ENCODE assay signal across 9 cellular contexts in the genomic region with DNA sequence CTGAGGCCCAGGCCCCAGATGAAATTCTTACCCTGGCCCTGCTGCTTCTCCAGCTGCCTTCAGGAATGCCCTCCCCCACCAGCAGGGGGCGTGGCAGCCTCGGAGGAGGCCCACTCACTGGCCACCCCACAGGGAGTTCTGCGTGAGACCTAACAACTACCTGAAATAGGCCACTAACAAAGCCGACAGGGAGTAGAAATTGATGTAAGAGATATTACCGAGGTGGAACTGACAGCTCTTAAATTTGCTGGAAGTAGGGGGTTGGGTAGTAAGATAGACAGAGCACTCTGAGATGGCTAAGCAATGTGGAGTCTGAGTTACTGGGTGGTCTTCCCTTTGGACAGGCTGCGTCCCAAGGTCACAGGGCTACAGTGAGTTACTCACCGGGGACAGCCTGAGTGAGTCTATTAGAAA.
DNase-seq lines count a peak whose midpoint lies in the region; ATAC-seq and TF ChIP-seq lines count a peak whose summit lies in the region.
"Had no signal": no experiment of that assay in that cellular context is flagged by ENCODE, and none has a peak within 500 bp of the region (broad histone marks: within the 10 kb centered on the region; RNA-seq: fewer than 3 reads in every experiment).

No MANE protein-coding gene starts in this region.

- no peaks in the 10 kb centered on the region for H3K36me3 Mint-ChIP-seq in WTC11

- no peak overlapping the region for H3K27ac ChIP-seq in fibroblast of lung (ENCODE audit: insufficient read depth, low read length)

- H3K4me3 ChIP-seq in Jurkat, Clone E6-1 (ENCODE audit: low read length) = no peak overlapping the region
- H3K4me3 ChIP-seq in fibroblast of lung (replicated peaks in 1 of 4; ENCODE audit: control extremely low read depth in 1 of 4, insufficient read depth in 1 of 4, low read depth in 3 of 4, low read length in 4 of 4) = no peak overlapping the region

- no peak overlapping the region for H3K4me3 Mint-ChIP-seq in WTC11
- H3K4me3 Mint-ChIP-seq: stimulated activated naive CD8-positive, alpha-beta T cell treated with anti-CD3 and anti-CD28 coated beads, Interleukin-15, Interleukin-2, amounts not matched to agents 100 ng/mL and 50 ng/mL, for 24 hours had no signal

- POLR2A ChIA-PET in WTC11 (lab: Charles Lee) = no interaction called here

- no peaks in the 10 kb centered on the region for H3K27me3 Mint-ChIP-seq in WTC11 (ENCODE audit: low read depth)
- H3K27me3 Mint-ChIP-seq: stimulated activated naive CD8-positive, alpha-beta T cell treated with anti-CD3 and anti-CD28 coated beads, Interleukin-15, Interleukin-2, amounts not matched to agents 100 ng/mL and 50 ng/mL, for 24 hours had no signal

- no peak overlapping the region for H2AFZ ChIP-seq in fibroblast of lung (ENCODE audit: low read length)

- H3K27me3 ChIP-seq in fibroblast of lung (ENCODE audit: control insufficient read depth, insufficient read depth, low read length) = no peaks in the 10 kb centered on the region

- H3K4me2 ChIP-seq in fibroblast of lung (ENCODE audit: extremely low read depth, insufficient read depth, low read length) = no peak overlapping the region

- CTCF ChIA-PET in WTC11 (lab: Charles Lee) = interaction anchor here (0.6 to 1.4 kb wide), 19 partner anchors 10 to 1695 kb away, joined by 3 to 7 read pairs (median 4); no protein-coding TSS in a partner anchor

- no peaks in the 10 kb centered on the region for H3K36me3 ChIP-seq in fibroblast of lung (ENCODE audit: control insufficient read depth, insufficient read depth, low read length)

- H4K20me1 ChIP-seq in fibroblast of lung (ENCODE audit: control insufficient read depth, extremely low read depth, insufficient read depth, low read length) = no peaks in the 10 kb centered on the region

- H3K9me3 Mint-ChIP-seq in WTC11 = no peaks in the 10 kb centered on the region
- H3K9me3 Mint-ChIP-seq: stimulated activated naive CD8-positive, alpha-beta T cell treated with anti-CD3 and anti-CD28 coated beads, Interleukin-15, Interleukin-2, amounts not matched to agents 100 ng/mL and 50 ng/mL, for 24 hours had no signal

- H3K4me1 Mint-ChIP-seq in WTC11 = peaks cover 13% of the 10 kb centered on the region

- peak; percentile 95 for ATAC-seq in GM21723 (IDR thresholded peaks at IDR 0.05; ENCODE audit: unreplicated experiment)
- ATAC-seq in WTC11 = peak; percentile 98

- TF ChIP-seq CTCF in WTC11 (IDR thresholded peaks at IDR 0.05) (peak; percentile 93), fibroblast of lung (conservative IDR thresholded peaks at IDR 0.05 in 1 of 2, IDR thresholded peaks at IDR 0.05 in 1 of 2; ENCODE audit: low read depth in 1 of 2, low read length in 2 of 2) (peak; percentile 18 to 51)

- H3K79me2 ChIP-seq in fibroblast of lung (ENCODE audit: control insufficient read depth, insufficient read depth, low read length) = no peaks in the 10 kb centered on the region

- no peaks in the 10 kb centered on the region for H3K4me1 ChIP-seq in fibroblast of lung (ENCODE audit: control insufficient read depth, extremely low read depth, insufficient read depth, low read length)

- DNase-seq in activated effector memory CD4-positive, alpha-beta T cell treated with anti-CD3 and anti-CD28 coated beads, Interleukin-2, amount 50 U/mL, for 16 hours = peak; percentile 73
- DNase-seq in activated effector memory CD4-positive, alpha-beta T cell treated with Interleukin-2 at 50 U/mL for 16 hours = no peak
- DNase-seq in Jurkat, Clone E6-1 (ENCODE audit: low read depth, low spot score) = peak; percentile 23
- DNase-seq in WTC11 (ENCODE audit: low spot score) (peak; percentile 81), fibroblast of lung (ENCODE audit: low read depth in 2 of 2) (no peak), NCI-H1105 (lab: John Stamatoyannopoulos, UW) (no peak)
- peak; percentile 25 for DNase-seq in stimulated activated CD4-positive, alpha-beta T cell treated with anti-CD3 and anti-CD28 coated beads, Interleukin-4, amount 100 ng/mL, for 24 hours

- H3K9me3 ChIP-seq in fibroblast of lung (ENCODE audit: control insufficient read depth, insufficient read depth, low read depth, low read length) = no peaks in the 10 kb centered on the region

- no peak overlapping the region for H3K9ac ChIP-seq in fibroblast of lung (ENCODE audit: insufficient read depth, low read length)

- H3K27ac Mint-ChIP-seq in WTC11 = no peak overlapping the region
- H3K27ac Mint-ChIP-seq: stimulated activated naive CD8-positive, alpha-beta T cell treated with anti-CD3 and anti-CD28 coated beads, Interleukin-15, Interleukin-2, amounts not matched to agents 100 ng/mL and 50 ng/mL, for 24 hours had no signal

TF ChIP-seq in WTC11, 78 proteins besides CTCF, POLR2A, EP300 and RAD21:
- TF ChIP-seq, protein P1, sequence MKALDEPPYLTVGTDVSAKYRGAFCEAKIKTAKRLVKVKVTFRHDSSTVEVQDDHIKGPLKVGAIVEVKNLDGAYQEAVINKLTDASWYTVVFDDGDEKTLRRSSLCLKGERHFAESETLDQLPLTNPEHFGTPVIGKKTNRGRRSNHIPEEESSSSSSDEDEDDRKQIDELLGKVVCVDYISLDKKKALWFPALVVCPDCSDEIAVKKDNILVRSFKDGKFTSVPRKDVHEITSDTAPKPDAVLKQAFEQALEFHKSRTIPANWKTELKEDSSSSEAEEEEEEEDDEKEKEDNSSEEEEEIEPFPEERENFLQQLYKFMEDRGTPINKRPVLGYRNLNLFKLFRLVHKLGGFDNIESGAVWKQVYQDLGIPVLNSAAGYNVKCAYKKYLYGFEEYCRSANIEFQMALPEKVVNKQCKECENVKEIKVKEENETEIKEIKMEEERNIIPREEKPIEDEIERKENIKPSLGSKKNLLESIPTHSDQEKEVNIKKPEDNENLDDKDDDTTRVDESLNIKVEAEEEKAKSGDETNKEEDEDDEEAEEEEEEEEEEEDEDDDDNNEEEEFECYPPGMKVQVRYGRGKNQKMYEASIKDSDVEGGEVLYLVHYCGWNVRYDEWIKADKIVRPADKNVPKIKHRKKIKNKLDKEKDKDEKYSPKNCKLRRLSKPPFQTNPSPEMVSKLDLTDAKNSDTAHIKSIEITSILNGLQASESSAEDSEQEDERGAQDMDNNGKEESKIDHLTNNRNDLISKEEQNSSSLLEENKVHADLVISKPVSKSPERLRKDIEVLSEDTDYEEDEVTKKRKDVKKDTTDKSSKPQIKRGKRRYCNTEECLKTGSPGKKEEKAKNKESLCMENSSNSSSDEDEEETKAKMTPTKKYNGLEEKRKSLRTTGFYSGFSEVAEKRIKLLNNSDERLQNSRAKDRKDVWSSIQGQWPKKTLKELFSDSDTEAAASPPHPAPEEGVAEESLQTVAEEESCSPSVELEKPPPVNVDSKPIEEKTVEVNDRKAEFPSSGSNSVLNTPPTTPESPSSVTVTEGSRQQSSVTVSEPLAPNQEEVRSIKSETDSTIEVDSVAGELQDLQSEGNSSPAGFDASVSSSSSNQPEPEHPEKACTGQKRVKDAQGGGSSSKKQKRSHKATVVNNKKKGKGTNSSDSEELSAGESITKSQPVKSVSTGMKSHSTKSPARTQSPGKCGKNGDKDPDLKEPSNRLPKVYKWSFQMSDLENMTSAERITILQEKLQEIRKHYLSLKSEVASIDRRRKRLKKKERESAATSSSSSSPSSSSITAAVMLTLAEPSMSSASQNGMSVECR (CRISPR knock-in tag; IDR thresholded peaks at IDR 0.05; ENCODE audit: borderline replicate concordance) = no peak
- TF ChIP-seq ETV6 (CRISPR knock-in tag; IDR thresholded peaks at IDR 0.05) = no peak
- TF ChIP-seq TP53 (CRISPR knock-in tag; IDR thresholded peaks at IDR 0.05) = no peak
- TF ChIP-seq HMGA2 (CRISPR knock-in tag; IDR thresholded peaks at IDR 0.05) = no peak
- TF ChIP-seq ZNF423 (CRISPR knock-in tag; IDR thresholded peaks at IDR 0.05) = no peak
- TF ChIP-seq SP1 (CRISPR knock-in tag; conservative IDR thresholded peaks at IDR 0.05) = no peak
- TF ChIP-seq CBFB (CRISPR knock-in tag; IDR thresholded peaks at IDR 0.05; ENCODE audit: low read depth) = no peak
- no peak for TF ChIP-seq FOXJ3 (CRISPR knock-in tag; IDR thresholded peaks at IDR 0.05; ENCODE audit: borderline replicate concordance)
- TF ChIP-seq RORB (CRISPR knock-in tag; IDR thresholded peaks at IDR 0.05) = no peak
- TF ChIP-seq, protein P2, sequence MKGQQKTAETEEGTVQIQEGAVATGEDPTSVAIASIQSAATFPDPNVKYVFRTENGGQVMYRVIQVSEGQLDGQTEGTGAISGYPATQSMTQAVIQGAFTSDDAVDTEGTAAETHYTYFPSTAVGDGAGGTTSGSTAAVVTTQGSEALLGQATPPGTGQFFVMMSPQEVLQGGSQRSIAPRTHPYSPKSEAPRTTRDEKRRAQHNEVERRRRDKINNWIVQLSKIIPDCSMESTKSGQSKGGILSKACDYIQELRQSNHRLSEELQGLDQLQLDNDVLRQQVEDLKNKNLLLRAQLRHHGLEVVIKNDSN (CRISPR knock-in tag; IDR thresholded peaks at IDR 0.05) = no peak
- TF ChIP-seq, protein P3, sequence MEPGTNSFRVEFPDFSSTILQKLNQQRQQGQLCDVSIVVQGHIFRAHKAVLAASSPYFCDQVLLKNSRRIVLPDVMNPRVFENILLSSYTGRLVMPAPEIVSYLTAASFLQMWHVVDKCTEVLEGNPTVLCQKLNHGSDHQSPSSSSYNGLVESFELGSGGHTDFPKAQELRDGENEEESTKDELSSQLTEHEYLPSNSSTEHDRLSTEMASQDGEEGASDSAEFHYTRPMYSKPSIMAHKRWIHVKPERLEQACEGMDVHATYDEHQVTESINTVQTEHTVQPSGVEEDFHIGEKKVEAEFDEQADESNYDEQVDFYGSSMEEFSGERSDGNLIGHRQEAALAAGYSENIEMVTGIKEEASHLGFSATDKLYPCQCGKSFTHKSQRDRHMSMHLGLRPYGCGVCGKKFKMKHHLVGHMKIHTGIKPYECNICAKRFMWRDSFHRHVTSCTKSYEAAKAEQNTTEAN (CRISPR knock-in tag; IDR thresholded peaks at IDR 0.05) = no peak
- no peak for TF ChIP-seq ZNF232 (CRISPR knock-in tag; IDR thresholded peaks at IDR 0.05)
- TF ChIP-seq, protein P4, sequence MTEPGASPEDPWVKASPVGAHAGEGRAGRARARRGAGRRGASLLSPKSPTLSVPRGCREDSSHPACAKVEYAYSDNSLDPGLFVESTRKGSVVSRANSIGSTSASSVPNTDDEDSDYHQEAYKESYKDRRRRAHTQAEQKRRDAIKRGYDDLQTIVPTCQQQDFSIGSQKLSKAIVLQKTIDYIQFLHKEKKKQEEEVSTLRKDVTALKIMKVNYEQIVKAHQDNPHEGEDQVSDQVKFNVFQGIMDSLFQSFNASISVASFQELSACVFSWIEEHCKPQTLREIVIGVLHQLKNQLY (CRISPR knock-in tag; IDR thresholded peaks at IDR 0.05) = no peak
- TF ChIP-seq GABPB1 (CRISPR knock-in tag; IDR thresholded peaks at IDR 0.05) = no peak
- no peak for TF ChIP-seq GRHL2 (CRISPR knock-in tag; IDR thresholded peaks at IDR 0.05; ENCODE audit: insufficient replicate concordance, severe bottlenecking)
- no peak for TF ChIP-seq NR3C1 (CRISPR knock-in tag; conservative IDR thresholded peaks at IDR 0.05; ENCODE audit: low read depth)

Comparison
In these comparisons a context has a peak if more than half of its experiments do, and no peak if none do; other contexts are left out.
1. DNase-seq: peak in activated effector memory CD4-positive, alpha-beta T cell treated with anti-CD3 and anti-CD28 coated beads, Interleukin-2, amount 50 U/mL, for 16 hours (single experiment), Jurkat, Clone E6-1 (single experiment), WTC11 (single experiment) and stimulated activated CD4-positive, alpha-beta T cell treated with anti-CD3 and anti-CD28 coated beads, Interleukin-4, amount 100 ng/mL, for 24 hours (single experiment); none in activated effector memory CD4-positive, alpha-beta T cell treated with Interleukin-2 at 50 U/mL for 16 hours (single experiment), fibroblast of lung (0 of 2) and NCI-H1105 (single experiment).